In genomic region chr1:23958810-23959460, GRCh38 we compare ENCODE assay signal across 8 cellular contexts. TPM values are rescaled to one million over a fixed set of nuclear protein-coding genes. Genes with fewer than 3 reads are reported as not detected.
A peak's percentile ranks its signal among the peaks of the same experiment; 100 is the strongest.
DNase-seq lines count a peak whose midpoint lies in the region; ATAC-seq and TF ChIP-seq lines count a peak whose summit lies in the region.

No MANE protein-coding gene starts in this region.

- H3K27ac Mint-ChIP-seq in activated naive CD8-positive, alpha-beta T cell treated with anti-CD3 and anti-CD28 coated beads, Interleukin-2, amount 10 ng/mL, durations not matched to agents 7 days and 5 days, result peak overlapping the region; percentile 100

- no peaks in the 10 kb centered on the region for H3K9me3 Mint-ChIP-seq in activated naive CD8-positive, alpha-beta T cell treated with anti-CD3 and anti-CD28 coated beads, Interleukin-2, amount 10 ng/mL, durations not matched to agents 7 days and 5 days

- H3K4me1 Mint-ChIP-seq in activated naive CD8-positive, alpha-beta T cell treated with anti-CD3 and anti-CD28 coated beads, Interleukin-2, amount 10 ng/mL, durations not matched to agents 7 days and 5 days, result peaks cover 36% of the 10 kb centered on the region

- H3K4me3 Mint-ChIP-seq in activated naive CD8-positive, alpha-beta T cell treated with anti-CD3 and anti-CD28 coated beads, Interleukin-2, amount 10 ng/mL, durations not matched to agents 7 days and 5 days, result peak overlapping the region; percentile 100

- peaks cover 21% of the 10 kb centered on the region for H3K36me3 Mint-ChIP-seq in activated naive CD8-positive, alpha-beta T cell treated with anti-CD3 and anti-CD28 coated beads, Interleukin-2, amount 10 ng/mL, durations not matched to agents 7 days and 5 days

- no peaks in the 10 kb centered on the region for H3K27me3 Mint-ChIP-seq in activated naive CD8-positive, alpha-beta T cell treated with anti-CD3 and anti-CD28 coated beads, Interleukin-2, amount 10 ng/mL, durations not matched to agents 7 days and 5 days

- intact Hi-C loops in cardiac septum (cut with DNase I), result loop anchor here (1.0 to 2.0 kb wide), 3 partner anchors 18 to 62 kb away; no protein-coding TSS in a partner anchor
- intact Hi-C loops in posterior cingulate gyrus (cut with DNase I), result loop anchor here (2.0 kb wide), 1 partner anchor 20 kb away; no protein-coding TSS in a partner anchor

- POLR2A ChIA-PET in activated naive CD8-positive, alpha-beta T cell treated with anti-CD3 and anti-CD28 coated beads, Interleukin-2, amount 10 ng/mL, durations not matched to agents 7 days and 5 days (lab: Charles Lee), result interaction anchor here (0.6 to 8.0 kb wide), 24 partner anchors 9 to 1388 kb away, joined by 3 to 155 read pairs (median 5); partner anchors contain the start of genes CNR2, ELOA, HMGCL and LYPLA2

- peak; percentile 59 for TF ChIP-seq CTCF in GM12872 (IDR thresholded peaks at IDR 0.05; ENCODE audit: insufficient read depth, low read depth, low read length)

- DNase-seq in NCI-H1105 treated with DMSO at 0.1 percent for 48 hours (lab: John Stamatoyannopoulos, UW), result peak; percentile 97
- peak; percentile 99 for DNase-seq in SKM-1 treated with dmso at 0.1 percent for 144 hours (lab: John Stamatoyannopoulos, UW; ENCODE audit: unreplicated experiment)
- DNase-seq in activated naive CD8-positive, alpha-beta T cell treated with anti-CD3 and anti-CD28 coated beads, Interleukin-2, amount 10 ng/mL, durations not matched to agents 7 days and 5 days, result peak; percentile 84
- DNase-seq in cardiac septum (ENCODE audit: low spot score), result peak; percentile 91
- peak; percentile 15 to 91 (median 52) for DNase-seq in posterior cingulate gyrus
- peak; percentile 92 for DNase-seq in ureter (ENCODE audit: low spot score)

- ATAC-seq in HG02678 (IDR thresholded peaks at IDR 0.05; ENCODE audit: unreplicated experiment), result peak; percentile 58
- peak; percentile 76 for ATAC-seq in activated naive CD8-positive, alpha-beta T cell treated with anti-CD3 and anti-CD28 coated beads, Interleukin-2, amount 10 ng/mL, durations not matched to agents 7 days and 5 days (ENCODE audit: low read depth)

RNA-seq across cellular contexts. Expression of gene PNRC2, which starts 0.7 kb away (rescaled TPM):
- total RNA-seq in activated naive CD8-positive, alpha-beta T cell treated with anti-CD3 and anti-CD28 coated beads, Interleukin-2, amount 10 ng/mL, durations not matched to agents 7 days and 5 days, result 100 to 1,000 TPM; 188 to 200 TPM
- total RNA-seq in cardiac septum (80.0 TPM), ureter (101 TPM)

RNA-seq across cellular contexts. Expression of gene SRSF10, which starts 21.2 kb away (rescaled TPM):
- 100 to 1,000 TPM; 202 to 223 TPM for total RNA-seq in activated naive CD8-positive, alpha-beta T cell treated with anti-CD3 and anti-CD28 coated beads, Interleukin-2, amount 10 ng/mL, durations not matched to agents 7 days and 5 days
- 63.4 TPM for total RNA-seq in cardiac septum
- total RNA-seq in ureter, result 126 TPM

RNA-seq across cellular contexts. Expression of gene CNR2, which starts 45.8 kb away (rescaled TPM):
- total RNA-seq in activated naive CD8-positive, alpha-beta T cell treated with anti-CD3 and anti-CD28 coated beads, Interleukin-2, amount 10 ng/mL, durations not matched to agents 7 days and 5 days, result 1 to 10 TPM; 2.0 TPM
- not detected for total RNA-seq in cardiac septum
- total RNA-seq in ureter, result not detected

Comparison
In these comparisons a context has a peak if more than half of its experiments do, and no peak if none do; other contexts are left out.
1. Peak in every context shown above with its lines: DNase-seq and ATAC-seq.